In genomic region chr15:87728998-87729397, GRCh38 we compare ENCODE assay signal across 26 cellular contexts.
"Had no signal": no experiment of that assay in that cellular context is flagged by ENCODE, and none has a peak within 500 bp of the region (broad histone marks: within the 10 kb centered on the region; RNA-seq: fewer than 3 reads in every experiment).

No MANE protein-coding gene starts in this region.

- H3K4me1 ChIP-seq: stomach, suprapubic skin, testis, thyroid gland, tibial artery, transverse colon, upper lobe of left lung, upper lobe of right lung, uterus, vagina had no signal

- H3K27me3 ChIP-seq: testis, thyroid gland, tibial artery, tibial nerve, transverse colon, upper lobe of left lung, upper lobe of right lung, uterus, vagina had no signal

- H3K9me3 ChIP-seq: stomach, suprapubic skin, testis, thoracic aorta, thyroid gland, tibial artery, tibial nerve, transverse colon, upper lobe of left lung, upper lobe of right lung, uterus, vagina had no signal

- ATAC-seq: stimulated activated effector memory CD8-positive, alpha-beta T cell treated with anti-CD3 and anti-CD28 coated beads, Interleukin-12 subunit alpha, Interleukin-12 subunit beta, amount 100 ng/mL, for 72 hours; stimulated activated memory B cell treated with anti-CD40 and anti-IgM and Interleukin-4, amounts not matched to agents 10 μg/mL and 1 μg/mL and 100 μg/mL, for 72 hours; stimulated activated naive B cell treated with anti-CD40 and anti-IgM and Interleukin-4, amounts not matched to agents 10 μg/mL and 1 μg/mL and 100 μg/mL, for 72 hours; stimulated activated naive CD8-positive, alpha-beta T cell treated with anti-CD3 and anti-CD28 coated beads, Interleukin-15, amount 100 ng/mL, for 72 hours; stimulated activated naive CD8-positive, alpha-beta T cell treated with anti-CD3 and anti-CD28 coated beads, Interleukin-15, Interleukin-2, amounts not matched to agents 100 U/mL and 50 U/mL, for 24 hours; upper lobe of right lung had no signal

- H3K4me3 ChIP-seq: stomach, suprapubic skin, testis, thoracic aorta, thyroid gland, tibial artery, tibial nerve, transverse colon, upper lobe of left lung, upper lobe of right lung, uterus, vagina had no signal

- H3K36me3 ChIP-seq: stomach, suprapubic skin, thoracic aorta, thyroid gland, tibial artery, tibial nerve, transverse colon, upper lobe of left lung, upper lobe of right lung, uterus, vagina had no signal

- H3K27ac ChIP-seq: stomach, suprapubic skin, testis, thoracic aorta, thyroid gland, tibial artery, tibial nerve, transverse colon, upper lobe of left lung, upper lobe of right lung, uterus, vagina had no signal

- DNase-seq: stimulated activated CD4-positive, alpha-beta T cell treated with anti-CD3 and anti-CD28 coated beads, Interleukin-2, amount 100 ng/mL, for 48 hours; stimulated activated CD4-positive, alpha-beta T cell treated with anti-CD3 and anti-CD28 coated beads, Interleukin-4, amount 100 ng/mL, for 1 hour; stimulated activated CD4-positive, alpha-beta T cell treated with anti-CD3 and anti-CD28 coated beads, Interleukin-4, amount 100 ng/mL, for 24 hours; stimulated activated CD4-positive, alpha-beta T cell treated with anti-CD3 and anti-CD28 coated beads, Interleukin-4, amount 100 ng/mL, for 4 hours; stimulated activated CD8-positive, alpha-beta memory T cell treated with anti-CD3 and anti-CD28 coated beads, Interleukin-4, amount 100 ng/mL, for 48 hours; stimulated activated naive B cell treated with anti-CD40 and anti-IgM and Interleukin-4, amounts not matched to agents 10 μg/mL and 1 μg/mL and 100 μg/mL, for 72 hours; stimulated activated naive CD4-positive, alpha-beta T cell; stimulated activated naive CD4-positive, alpha-beta T cell treated with Interleukin-2 at 50 U/mL for 16 hours; stimulated activated naive CD8-positive, alpha-beta T cell treated with anti-CD3 and anti-CD28 coated beads, Interleukin-15, amount 100 ng/mL, for 72 hours; stimulated activated naive CD8-positive, alpha-beta T cell treated with anti-CD3 and anti-CD28 coated beads, Interleukin-15, Interleukin-2, amounts not matched to agents 100 U/mL and 50 U/mL, for 24 hours; stomach; substantia nigra; testis; thyroid gland; tibial artery; transverse colon; trophoblast cell; upper lobe of left lung; upper lobe of right lung; uterus had no signal
